Comparison of ENCODE assay signal across 29 cellular contexts in genomic region chr13:113046883-113047244, GRCh38. TPM values are rescaled to one million over a fixed set of nuclear protein-coding genes. Genes with fewer than 3 reads are reported as not detected.
DNase-seq lines count a peak whose midpoint lies in the region; ATAC-seq and TF ChIP-seq lines count a peak whose summit lies in the region.
"Had no signal": no experiment of that assay in that cellular context is flagged by ENCODE, and none has a peak within 500 bp of the region (broad histone marks: within the 10 kb centered on the region; RNA-seq: fewer than 3 reads in every experiment).

No MANE protein-coding gene starts in this region.

- H3K4me3 ChIP-seq in heart left ventricle, result no peak overlapping the region
- H3K4me3 ChIP-seq: A549; BLaER1 treated with 17β-estradiol and CSF1 and Interleukin-3, amounts not matched to agents 10 nM and 100 nM; GM23338; HAP-1; K562; SK-N-MC had no signal

- WGBS in heart left ventricle, 4 donors, result 82 to 87% (median 86%) methylated on average over 13 of the region's 13 CpGs

- no peak overlapping the region for H3K27ac ChIP-seq in heart left ventricle
- peak overlapping the region; percentile 86 for H3K27ac ChIP-seq in angular gyrus (ENCODE audit: low read depth, low read length)
- H3K27ac ChIP-seq in temporal lobe (ENCODE audit: low read depth, low read length), result peak overlapping the region; percentile 82
- H3K27ac ChIP-seq: A549; BLaER1 treated with 17β-estradiol and CSF1 and Interleukin-3, amounts not matched to agents 10 nM and 100 nM; RWPE1; SK-N-MC had no signal

- no peak for TF ChIP-seq POLR2A in heart left ventricle (IDR thresholded peaks at IDR 0.05)

- peaks cover 2% of the 10 kb centered on the region for H3K27me3 Mint-ChIP-seq in glutamatergic neuron (ENCODE audit: unreplicated experiment)
- no peaks in the 10 kb centered on the region for H3K27me3 Mint-ChIP-seq in activated T-cell treated with anti-CD3 and anti-CD28 coated beads, Interleukin-2, amount 50 U/mL, for 24 hours
- H3K27me3 Mint-ChIP-seq: CD4-positive, alpha-beta T cell had no signal

- H3K27me3 ChIP-seq in heart left ventricle, result peaks cover 0 to 5% (median 0%) of the 10 kb centered on the region in 9 donors
- H3K27me3 ChIP-seq: BLaER1 treated with 17β-estradiol and CSF1 and Interleukin-3, amounts not matched to agents 10 nM and 100 nM had no signal

- DNase-seq in heart left ventricle, result peak in 3 of 5 donors; percentile 18 to 31 (median 18)
- DNase-seq in cardiac septum (ENCODE audit: low spot score), result no peak
- DNase-seq in glutamatergic neuron, result peak; percentile 9
- no peak for DNase-seq in T-helper 1 cell
- no peak for DNase-seq in activated CD8-positive, alpha-beta memory T cell treated with anti-CD3 and anti-CD28 coated beads, Interleukin-2, amount 50 U/mL, for 4 hours
- no peak for DNase-seq in activated T-cell treated with anti-CD3 and anti-CD28 coated beads, Interleukin-2, amount 50 U/mL, for 24 hours
- DNase-seq: AML-193; CD4-positive, alpha-beta T cell; Kasumi-1; MV-4-11; NCI-H1105; NCI-H1436 treated with DMSO at 0.1 percent for 48 hours; NCI-H1930; NCI-H2107; NCI-H446 treated with DMSO at 0.1 percent for 48 hours; NCI-H526; SIG-M5 had no signal

- H3K4me1 ChIP-seq in heart left ventricle, result peaks cover 0 to 45% (median 18%) of the 10 kb centered on the region in 12 donors
- H3K4me1 ChIP-seq: A549, HAP-1 had no signal

- no peaks in the 10 kb centered on the region for H3K9me3 ChIP-seq in heart left ventricle
- H3K9me3 ChIP-seq: A549; BLaER1 treated with 17β-estradiol and CSF1 and Interleukin-3, amounts not matched to agents 10 nM and 100 nM; HAP-1 had no signal

- no peak overlapping the region for H3K4me3 Mint-ChIP-seq in glutamatergic neuron (ENCODE audit: unreplicated experiment)
- no peak overlapping the region for H3K4me3 Mint-ChIP-seq in activated T-cell treated with anti-CD3 and anti-CD28 coated beads, Interleukin-2, amount 50 U/mL, for 24 hours
- H3K4me3 Mint-ChIP-seq: CD4-positive, alpha-beta T cell; GM23338 had no signal

- H3K36me3 ChIP-seq in heart left ventricle, result peaks cover 0 to 18% (median 4%) of the 10 kb centered on the region in 9 donors
- H3K36me3 ChIP-seq: BLaER1 treated with 17β-estradiol and CSF1 and Interleukin-3, amounts not matched to agents 10 nM and 100 nM; HAP-1 had no signal

- no peaks in the 10 kb centered on the region for H3K36me3 Mint-ChIP-seq in glutamatergic neuron (ENCODE audit: unreplicated experiment)
- H3K36me3 Mint-ChIP-seq in activated T-cell treated with anti-CD3 and anti-CD28 coated beads, Interleukin-2, amount 50 U/mL, for 24 hours (ENCODE audit: low read depth), result peaks cover 23% of the 10 kb centered on the region

- intact Hi-C loops in heart left ventricle (cut with DNase I), result no loop called here
- intact Hi-C loops in cardiac septum (cut with DNase I), result no loop called here

- TF ChIP-seq CTCF in heart left ventricle (IDR thresholded peaks at IDR 0.05) (no peak), glutamatergic neuron (IDR thresholded peaks at IDR 0.05; ENCODE audit: partially characterized antibody, unreplicated experiment) (no peak)

- H3K9me3 Mint-ChIP-seq in glutamatergic neuron (ENCODE audit: unreplicated experiment), result no peaks in the 10 kb centered on the region
- H3K9me3 Mint-ChIP-seq in activated T-cell treated with anti-CD3 and anti-CD28 coated beads, Interleukin-2, amount 50 U/mL, for 24 hours, result no peaks in the 10 kb centered on the region
- H3K9me3 Mint-ChIP-seq: CD4-positive, alpha-beta T cell; GM23338 had no signal

- no peak for ATAC-seq in heart left ventricle
- ATAC-seq: A549, GM23338, K562, Panc1 had no signal

- no peak overlapping the region for H3K27ac Mint-ChIP-seq in glutamatergic neuron (ENCODE audit: unreplicated experiment)
- H3K27ac Mint-ChIP-seq in activated T-cell treated with anti-CD3 and anti-CD28 coated beads, Interleukin-2, amount 50 U/mL, for 24 hours, result no peak overlapping the region
- H3K27ac Mint-ChIP-seq: CD4-positive, alpha-beta T cell; GM23338 had no signal

- peaks cover 20% of the 10 kb centered on the region for H3K4me1 Mint-ChIP-seq in glutamatergic neuron (ENCODE audit: low read depth, unreplicated experiment)
- H3K4me1 Mint-ChIP-seq in activated T-cell treated with anti-CD3 and anti-CD28 coated beads, Interleukin-2, amount 50 U/mL, for 24 hours (ENCODE audit: low read depth), result no peaks in the 10 kb centered on the region

RNA-seq across cellular contexts. Expression of gene F7, which starts 58.7 kb away (rescaled TPM):
- total RNA-seq in heart left ventricle, result under 1 TPM in 3 of 9 donors, not detected in 6; 0.10 to 0.41 (median 0.16) TPM
- polyA plus RNA-seq in heart left ventricle, result under 1 TPM in 1 of 2 donors, not detected in 1; 0.01 TPM
- 0.46 TPM for total RNA-seq in cardiac septum
- not detected for total RNA-seq in glutamatergic neuron (ENCODE audit: unreplicated experiment)
- 0.49 TPM for total RNA-seq in temporal lobe
- total RNA-seq: CD4-positive, alpha-beta T cell; K562; M059J; OCI-LY7 had no signal
- polyA plus RNA-seq: K562 had no signal

Comparison
In these comparisons a context has a peak if more than half of its experiments do, and no peak if none do; other contexts are left out.
1. DNase-seq: peak in heart left ventricle (3 of 5) and glutamatergic neuron (single experiment); none in cardiac septum (single experiment), T-helper 1 cell (0 of 5), activated CD8-positive, alpha-beta memory T cell treated with anti-CD3 and anti-CD28 coated beads, Interleukin-2, amount 50 U/mL, for 4 hours (single experiment) and activated T-cell treated with anti-CD3 and anti-CD28 coated beads, Interleukin-2, amount 50 U/mL, for 24 hours (single experiment).
2. H3K27ac ChIP-seq: peak in angular gyrus (single experiment) and temporal lobe (single experiment); none in heart left ventricle (0 of 12).